In genomic region chr1:50348449-50349241, GRCh38 we compare ENCODE assay signal across 7 cellular contexts.
DNase-seq lines count a peak whose midpoint lies in the region; ATAC-seq and TF ChIP-seq lines count a peak whose summit lies in the region.

No MANE protein-coding gene starts in this region.

- H3K9me3 Mint-ChIP-seq in T-helper 2 cell treated with Interferon-gamma antibody and Interleukin-4, amounts not matched to agents 5 μg/mL and 100 μg/mL, for 36 hours = no peaks in the 10 kb centered on the region

- H3K27me3 ChIP-seq in lower lobe of right lung (ENCODE audit: low read depth) = peaks cover 10% of the 10 kb centered on the region

- H3K4me1 Mint-ChIP-seq in T-helper 2 cell treated with Interferon-gamma antibody and Interleukin-4, amounts not matched to agents 5 μg/mL and 100 μg/mL, for 36 hours (ENCODE audit: low read depth) = no peaks in the 10 kb centered on the region

- no peak overlapping the region for H3K27ac ChIP-seq in lower lobe of right lung

- no peaks in the 10 kb centered on the region for H3K4me1 ChIP-seq in lower lobe of right lung

- no peak overlapping the region for H3K4me3 ChIP-seq in lower lobe of right lung

- intact Hi-C loops in lower lobe of right lung (cut with DNase I) = no loop called here

- ATAC-seq in GM21528 (IDR thresholded peaks at IDR 0.05; ENCODE audit: low FRiP score, unreplicated experiment) (peak; percentile 70), lower lobe of right lung (peak; percentile 78 to 81)

- no peaks in the 10 kb centered on the region for H3K36me3 ChIP-seq in lower lobe of right lung

- H3K27ac Mint-ChIP-seq in T-helper 2 cell treated with Interferon-gamma antibody and Interleukin-4, amounts not matched to agents 5 μg/mL and 100 μg/mL, for 36 hours = no peak overlapping the region

- H3K36me3 Mint-ChIP-seq in T-helper 2 cell treated with Interferon-gamma antibody and Interleukin-4, amounts not matched to agents 5 μg/mL and 100 μg/mL, for 36 hours (ENCODE audit: low read depth) = no peaks in the 10 kb centered on the region

- peaks cover 4% of the 10 kb centered on the region for H3K27me3 Mint-ChIP-seq in T-helper 2 cell treated with Interferon-gamma antibody and Interleukin-4, amounts not matched to agents 5 μg/mL and 100 μg/mL, for 36 hours (ENCODE audit: low read depth)

- TF ChIP-seq CTCF in lower lobe of right lung (IDR thresholded peaks at IDR 0.05) = peak; percentile 86

- DNase-seq in DMS79 treated with DMSO at 0.1 percent for 48 hours (lab: John Stamatoyannopoulos, UW) (peak; percentile 85), NCI-H1092 treated with DMSO at 0.1 percent for 48 hours (lab: John Stamatoyannopoulos, UW) (peak; percentile 63), dedifferentiated amniotic fluid mesenchymal stem cell (ENCODE audit: extremely low spot score) (peak; percentile 75), lower lobe of right lung (no peak), superior temporal gyrus (ENCODE audit: extremely low spot score) (peak; percentile 92)
- DNase-seq in T-helper 2 cell treated with Interferon-gamma antibody and Interleukin-4, amounts not matched to agents 5 μg/mL and 100 μg/mL, for 36 hours (ENCODE audit: low spot score) = peak; percentile 17

- H3K9me3 ChIP-seq in lower lobe of right lung = peaks cover 4% of the 10 kb centered on the region

- H3K4me3 Mint-ChIP-seq in T-helper 2 cell treated with Interferon-gamma antibody and Interleukin-4, amounts not matched to agents 5 μg/mL and 100 μg/mL, for 36 hours = no peak overlapping the region
